Comparison of ENCODE assay signal across 21 cellular contexts in genomic region chr3:41943444-41943843, GRCh38. TPM values are rescaled to one million over a fixed set of nuclear protein-coding genes. Genes with fewer than 3 reads are reported as not detected.
A peak's percentile ranks its signal among the peaks of the same experiment; 100 is the strongest.
DNase-seq lines count a peak whose midpoint lies in the region; ATAC-seq, FAIRE-seq and TF ChIP-seq lines count a peak whose summit lies in the region.
"Had no signal": no experiment of that assay in that cellular context is flagged by ENCODE, and none has a peak within 500 bp of the region (broad histone marks: within the 10 kb centered on the region; RNA-seq: fewer than 3 reads in every experiment).

No MANE protein-coding gene starts in this region.

- H3K4me2 ChIP-seq in A549: no peak overlapping the region
- H3K4me2 ChIP-seq in Karpas-422 (ENCODE audit: low read depth, low read length, poor library complexity, severe bottlenecking): no peak overlapping the region
- H3K4me2 ChIP-seq in neural progenitor cell: no peak overlapping the region

- POLR2A ChIA-PET in A549 (lab: Yijun Ruan, JAX): no interaction called here

- peaks cover 5% of the 10 kb centered on the region for H3K9me3 Mint-ChIP-seq in neural progenitor cell
- H3K9me3 Mint-ChIP-seq: CD4-positive, alpha-beta memory T cell; HFFc6 had no signal

- FAIRE-seq in A549 (lab: Jason Lieb, UNC): no peak
- FAIRE-seq: GM12891, GM18507, H54 had no signal

- no peak for TF ChIP-seq POLR2A in A549 (IDR thresholded peaks at IDR 0.05; ENCODE audit: low read length)

- H3K4me1 Mint-ChIP-seq in neural progenitor cell: peaks cover 2% of the 10 kb centered on the region

- WGBS in A549 (ENCODE audit: missing lambda C conversion rate): 100% methylated on average over 1 of the region's 1 CpG

- no peaks in the 10 kb centered on the region for H3K9me3 ChIP-seq in A549
- no peaks in the 10 kb centered on the region for H3K9me3 ChIP-seq in Karpas-422 (ENCODE audit: low read length)
- no peaks in the 10 kb centered on the region for H3K9me3 ChIP-seq in neural progenitor cell (ENCODE audit: low read depth)
- H3K9me3 ChIP-seq: HAP-1 had no signal

- H3K36me3 ChIP-seq in Karpas-422 (ENCODE audit: insufficient read depth, low read length): no peaks in the 10 kb centered on the region
- H3K36me3 ChIP-seq in neural progenitor cell: no peaks in the 10 kb centered on the region
- H3K36me3 ChIP-seq: HAP-1 had no signal

- DNase-seq in A549 (ENCODE audit: low read depth in 1 of 2, low spot score in 1 of 2) (no peak), Karpas-422 (peak; percentile 26), kidney glomerular epithelial cell (lab: John Stamatoyannopoulos, UW) (peak; percentile 0), neural progenitor cell (ENCODE audit: low spot score) (no peak), foreskin fibroblast (no peak), NCI-H2227 treated with DMSO at 0.1 percent for 48 hours (lab: John Stamatoyannopoulos, UW) (no peak), NCI-H510A (lab: John Stamatoyannopoulos, UW) (no peak)
- DNase-seq: 8988T; C1 segment of cervical spinal cord; Calu3; CD4-positive, alpha-beta memory T cell; COR-L47; DMS53; DMS79 treated with DMSO at 0.1 percent for 48 hours; GF-D8; GOT3; HFFc6 had no signal

- H4K20me1 ChIP-seq in Karpas-422 (ENCODE audit: insufficient read depth, low read depth, low read length) (no peaks in the 10 kb centered on the region), neural progenitor cell (ENCODE audit: low read depth) (no peaks in the 10 kb centered on the region)

- TF ChIP-seq RAD21 in A549 (conservative IDR thresholded peaks at IDR 0.05 in 1 of 2, IDR thresholded peaks at IDR 0.05 in 1 of 2): no peak

- H3K79me2 ChIP-seq in Karpas-422 (ENCODE audit: low read length) (no peaks in the 10 kb centered on the region), neural progenitor cell (ENCODE audit: low read depth) (no peaks in the 10 kb centered on the region)

- peaks cover 12% of the 10 kb centered on the region for H3K36me3 Mint-ChIP-seq in neural progenitor cell

- no peaks in the 10 kb centered on the region for H3F3A ChIP-seq in neural progenitor cell (ENCODE audit: low read depth)

- H3K27me3 ChIP-seq in Karpas-422 (ENCODE audit: low read length): no peaks in the 10 kb centered on the region
- no peaks in the 10 kb centered on the region for H3K27me3 ChIP-seq in neural progenitor cell

- no peak overlapping the region for H3K4me3 Mint-ChIP-seq in neural progenitor cell
- H3K4me3 Mint-ChIP-seq: CD4-positive, alpha-beta memory T cell; HFFc6 had no signal

- H3K4me1 ChIP-seq in A549: no peaks in the 10 kb centered on the region
- no peaks in the 10 kb centered on the region for H3K4me1 ChIP-seq in Karpas-422 (ENCODE audit: low read length)
- no peaks in the 10 kb centered on the region for H3K4me1 ChIP-seq in neural progenitor cell
- H3K4me1 ChIP-seq: HAP-1 had no signal

- peaks cover 2% of the 10 kb centered on the region for H3K27me3 Mint-ChIP-seq in neural progenitor cell (ENCODE audit: insufficient read depth, low read depth)
- H3K27me3 Mint-ChIP-seq: CD4-positive, alpha-beta memory T cell had no signal

- ATAC-seq in A549: no peak

- TF ChIP-seq EP300 in A549 (IDR thresholded peaks at IDR 0.05): no peak

- no peak for TF ChIP-seq CTCF in A549 (IDR thresholded peaks at IDR 0.05)
- no peak for TF ChIP-seq CTCF in neural progenitor cell (IDR thresholded peaks at IDR 0.05)
- no peak for TF ChIP-seq CTCF in foreskin fibroblast (IDR thresholded peaks at IDR 0.05; ENCODE audit: low read depth, low read length)

- CTCF ChIA-PET in A549 (lab: Yijun Ruan, JAX): no interaction called here

- no peak overlapping the region for H3K27ac ChIP-seq in A549
- no peak overlapping the region for H3K27ac ChIP-seq in Karpas-422 (ENCODE audit: low read length)
- H3K27ac ChIP-seq in neural progenitor cell: no peak overlapping the region

- H3K4me3 ChIP-seq in A549 (no peak overlapping the region), Karpas-422 (ENCODE audit: low read length) (no peak overlapping the region), neural progenitor cell (no peak overlapping the region), foreskin fibroblast (ENCODE audit: low read depth in 1 of 2, low read length in 2 of 2) (no peak overlapping the region)
- H3K4me3 ChIP-seq: HAP-1 had no signal

- H2AFZ ChIP-seq in Karpas-422 (ENCODE audit: low read length): no peak overlapping the region
- no peak overlapping the region for H2AFZ ChIP-seq in neural progenitor cell (replicated peaks)

- no peaks in the 10 kb centered on the region for H3K9me2 ChIP-seq in Karpas-422 (replicated peaks; ENCODE audit: insufficient read depth, low read length)

- H3K27ac Mint-ChIP-seq in neural progenitor cell: peak overlapping the region; percentile 10
- H3K27ac Mint-ChIP-seq: HFFc6 had no signal

- no peak overlapping the region for H3K9ac ChIP-seq in Karpas-422 (ENCODE audit: low read length)
- H3K9ac ChIP-seq in neural progenitor cell: no peak overlapping the region

TF ChIP-seq in A549, 52 proteins besides CTCF, POLR2A, EP300 and RAD21:
- peak; percentile 18 for TF ChIP-seq MAFK (IDR thresholded peaks at IDR 0.05; ENCODE audit: partially characterized antibody)
- TF ChIP-seq NFE2L2 (conservative IDR thresholded peaks at IDR 0.05; ENCODE audit: low read length): no peak

RNA-seq across cellular contexts. Expression of gene ULK4, which starts 18.5 kb away (rescaled TPM):
- polyA plus RNA-seq in A549 (2011; rRNA removed) (5.3 and 7.7 TPM in 2 replicates), A549 (2017; fragmentation: RNase III; extraction: RNeasy Plus Mini Kit Qiagen cat#74134 plus additional on column Dnase treatment) (4.4 to 5.6 TPM (median 4.9 TPM) in 3 replicates)
- polyA plus RNA-seq in A549 (2012; cell fraction: cytosol; rRNA removed): 1.3 and 2.4 TPM in 2 replicates
- polyA plus RNA-seq in A549 (2012; cell fraction: nucleus; rRNA removed): 1.7 and 3.0 TPM in 2 replicates
- 9.4 and 10.1 TPM in 2 replicates for polyA minus RNA-seq in A549 (2011; rRNA and poly(A)+ RNA removed)
- 8.8 and 24.7 TPM in 2 replicates for total RNA-seq in Karpas-422 (2014; rRNA removed; shearing (Covaris generic); ENCODE audit: low replicate concordance)
- total RNA-seq in neural progenitor cell (ENCODE audit: low replicate concordance): 27.2 and 33.0 TPM in 2 replicates

Comparison
In these comparisons a context has a peak if more than half of its experiments do, and no peak if none do; other contexts are left out.
1. DNase-seq: peak in Karpas-422 (single experiment) and kidney glomerular epithelial cell (single experiment); none in A549 (0 of 2), neural progenitor cell (single experiment), foreskin fibroblast (0 of 2), NCI-H2227 treated with DMSO at 0.1 percent for 48 hours (single experiment) and NCI-H510A (single experiment).